In genomic region chr10:35460852-35461460, GRCh38 we compare ENCODE assay signal across 18 cellular contexts.
DNase-seq lines count a peak whose midpoint lies in the region; ATAC-seq and TF ChIP-seq lines count a peak whose summit lies in the region.
"Had no signal": no experiment of that assay in that cellular context is flagged by ENCODE, and none has a peak within 500 bp of the region (broad histone marks: within the 10 kb centered on the region; RNA-seq: fewer than 3 reads in every experiment).

No MANE protein-coding gene starts in this region.

- H2BK120ac ChIP-seq in IMR-90 (ENCODE audit: low read depth, low read length): no peak overlapping the region

- DNase-seq in CD4-positive, alpha-beta T cell: no peak
- DNase-seq in IMR-90 (no peak), myocyte (ENCODE audit: low read depth) (peak; percentile 79), G401 (ENCODE audit: low spot score) (no peak), retina (no peak)
- DNase-seq in activated naive CD8-positive, alpha-beta T cell treated with anti-CD3 and anti-CD28 coated beads, Interleukin-2, amount 50 U/mL, for 24 hours: no peak
- DNase-seq in stimulated activated naive CD4-positive, alpha-beta T cell (lab: John Stamatoyannopoulos, UW): no peak
- DNase-seq: activated B cell treated with CpG ODN at 0.5 μM for 24 hours; activated naive CD4-positive, alpha-beta T cell treated with anti-CD3 and anti-CD28 coated beads for 36 hours; central memory CD4-positive, alpha-beta T cell; DMS153; foreskin fibroblast; left lung; NCI-H1930; NCI-H510A; stimulated activated CD4-positive, alpha-beta T cell treated with anti-CD3 and anti-CD28 coated beads, Interleukin-15, amount 100 ng/mL, for 24 hours; SW 1271 had no signal

- ATAC-seq in CD4-positive, alpha-beta T cell (ENCODE audit: poor library complexity): no peak
- ATAC-seq in IMR-90 (ENCODE audit: low read depth): peak; percentile 8; the same call in 1 of the 2 replicates
- no peak for ATAC-seq in activated naive CD8-positive, alpha-beta T cell treated with anti-CD3 and anti-CD28 coated beads, Interleukin-2, amount 50 U/mL, for 24 hours
- no peak for ATAC-seq in HG03457 (IDR thresholded peaks at IDR 0.05; ENCODE audit: unreplicated experiment)
- ATAC-seq: left lung had no signal

- H2BK20ac ChIP-seq in IMR-90 (ENCODE audit: low read depth, low read length): no peak overlapping the region

- H3K4me3 ChIP-seq in IMR-90 (ENCODE audit: insufficient read depth, low read depth, low read length): no peak overlapping the region
- H3K4me3 ChIP-seq: left lung had no signal

- H3K27me3 ChIP-seq in CD4-positive, alpha-beta T cell (ENCODE audit: control insufficient read depth, insufficient read depth, low read length): no peaks in the 10 kb centered on the region
- H3K27me3 ChIP-seq in IMR-90 (ENCODE audit: control insufficient read depth, insufficient read depth, low read length): no peaks in the 10 kb centered on the region
- H3K27me3 ChIP-seq: left lung had no signal

- no peak overlapping the region for H3K9ac ChIP-seq in IMR-90 (ENCODE audit: low read depth, low read length)

- H3K4ac ChIP-seq in IMR-90 (ENCODE audit: low read depth, low read length): no peak overlapping the region

- no peaks in the 10 kb centered on the region for H3K27me3 Mint-ChIP-seq in CD4-positive, alpha-beta T cell
- H3K27me3 Mint-ChIP-seq in activated naive CD8-positive, alpha-beta T cell treated with anti-CD3 and anti-CD28 coated beads, Interleukin-2, amount 50 U/mL, for 24 hours: no peaks in the 10 kb centered on the region
- H3K27me3 Mint-ChIP-seq: activated B cell treated with CpG ODN at 0.5 μM for 24 hours had no signal

- no peak overlapping the region for H2BK5ac ChIP-seq in IMR-90 (ENCODE audit: low read depth, low read length, poor library complexity, severe bottlenecking)

- H2BK15ac ChIP-seq in IMR-90 (ENCODE audit: low read depth, low read length): no peak overlapping the region

- no peaks in the 10 kb centered on the region for H3K9me3 ChIP-seq in CD4-positive, alpha-beta T cell (ENCODE audit: control insufficient read depth, low read length)
- no peaks in the 10 kb centered on the region for H3K9me3 ChIP-seq in IMR-90 (ENCODE audit: control insufficient read depth, insufficient read depth, low read length)
- H3K9me3 ChIP-seq: left lung had no signal

- peaks cover 47% of the 10 kb centered on the region for H3K9me1 ChIP-seq in IMR-90 (ENCODE audit: insufficient read depth, low read length)

- no peak overlapping the region for H3K14ac ChIP-seq in IMR-90 (replicated peaks; ENCODE audit: low read depth, low read length)

- H3K9me3 Mint-ChIP-seq in CD4-positive, alpha-beta T cell: no peaks in the 10 kb centered on the region
- no peaks in the 10 kb centered on the region for H3K9me3 Mint-ChIP-seq in activated naive CD8-positive, alpha-beta T cell treated with anti-CD3 and anti-CD28 coated beads, Interleukin-2, amount 50 U/mL, for 24 hours
- H3K9me3 Mint-ChIP-seq: activated B cell treated with CpG ODN at 0.5 μM for 24 hours; activated naive CD4-positive, alpha-beta T cell treated with anti-CD3 and anti-CD28 coated beads for 36 hours had no signal

- intact Hi-C loops in CD4-positive, alpha-beta T cell (cut with DNase I, micrococcal nuclease): no loop called here
- intact Hi-C loops in IMR-90 (cut with micrococcal nuclease): loop anchor here (5.0 kb wide), 1 partner anchor 124 kb away; the partner anchor contains the start of gene CCNY

- peak overlapping the region; percentile 22 for H3K4me3 Mint-ChIP-seq in CD4-positive, alpha-beta T cell
- H3K4me3 Mint-ChIP-seq in activated naive CD8-positive, alpha-beta T cell treated with anti-CD3 and anti-CD28 coated beads, Interleukin-2, amount 50 U/mL, for 24 hours: no peak overlapping the region
- H3K4me3 Mint-ChIP-seq: activated B cell treated with CpG ODN at 0.5 μM for 24 hours; activated naive CD4-positive, alpha-beta T cell treated with anti-CD3 and anti-CD28 coated beads for 36 hours had no signal

- H3K4me1 Mint-ChIP-seq in CD4-positive, alpha-beta T cell (ENCODE audit: low read depth): peaks cover 14% of the 10 kb centered on the region
- H3K4me1 Mint-ChIP-seq in activated naive CD8-positive, alpha-beta T cell treated with anti-CD3 and anti-CD28 coated beads, Interleukin-2, amount 50 U/mL, for 24 hours: peaks cover 68% of the 10 kb centered on the region

- POLR2A ChIA-PET in CD4-positive, alpha-beta T cell (lab: Charles Lee): no interaction called here
- POLR2A ChIA-PET in IMR-90 (lab: Charles Lee; ENCODE audit: unreplicated experiment): no interaction called here

- no peak overlapping the region for H4K8ac ChIP-seq in IMR-90 (ENCODE audit: low read depth in 2 of 2, low read length in 2 of 2)

- H3K36me3 Mint-ChIP-seq in CD4-positive, alpha-beta T cell (ENCODE audit: low read depth): peaks cover 2% of the 10 kb centered on the region
- no peaks in the 10 kb centered on the region for H3K36me3 Mint-ChIP-seq in activated naive CD8-positive, alpha-beta T cell treated with anti-CD3 and anti-CD28 coated beads, Interleukin-2, amount 50 U/mL, for 24 hours (ENCODE audit: low read depth)

- peaks cover 87% of the 10 kb centered on the region for H4K20me1 ChIP-seq in IMR-90 (ENCODE audit: insufficient read depth, low read length)

- H3K4me1 ChIP-seq in IMR-90 (ENCODE audit: control insufficient read depth, insufficient read depth, low read length): peaks cover 36% of the 10 kb centered on the region

- dilution Hi-C loops in IMR-90 (cut with HindIII; ENCODE audit: low sequenced_read_pairs, unreplicated experiment): no loop called here

- no peak overlapping the region for H2AK9ac ChIP-seq in IMR-90 (replicated peaks; ENCODE audit: low read depth, low read length, poor library complexity)

- no peaks in the 10 kb centered on the region for H3K36me3 ChIP-seq in IMR-90 (ENCODE audit: control insufficient read depth, insufficient read depth, low read length)
- H3K36me3 ChIP-seq: left lung had no signal

- no peak overlapping the region for H3K23ac ChIP-seq in IMR-90 (ENCODE audit: low read depth, low read length)

- 60% methylated on average over 1 of the region's 2 CpGs; no CpG with 5 or more reads in 1 of the 2 experiments for WGBS in IMR-90 (ENCODE audit: extremely low coverage in 2 of 2, insufficient read length in 1 of 2), 2 experiments

- H2AK5ac ChIP-seq in IMR-90 (ENCODE audit: low read depth, low read length): no peak overlapping the region

- peak overlapping the region; percentile 22 for H3K27ac Mint-ChIP-seq in CD4-positive, alpha-beta T cell
- peak overlapping the region; percentile 11 for H3K27ac Mint-ChIP-seq in activated naive CD8-positive, alpha-beta T cell treated with anti-CD3 and anti-CD28 coated beads, Interleukin-2, amount 50 U/mL, for 24 hours
- H3K27ac Mint-ChIP-seq: activated B cell treated with CpG ODN at 0.5 μM for 24 hours; activated naive CD4-positive, alpha-beta T cell treated with anti-CD3 and anti-CD28 coated beads for 36 hours had no signal

- TF ChIP-seq CTCF in CD4-positive, alpha-beta T cell (IDR thresholded peaks at IDR 0.05): no peak
- TF ChIP-seq CTCF in IMR-90 (conservative IDR thresholded peaks at IDR 0.05; ENCODE audit: low read depth, low read length): no peak

- CTCF ChIA-PET in CD4-positive, alpha-beta T cell (lab: Charles Lee): no interaction called here
- CTCF ChIA-PET in IMR-90 (lab: Yijun Ruan, JAX): no interaction called here

- H3K4me2 ChIP-seq in IMR-90 (ENCODE audit: low read depth, low read length): no peak overlapping the region

- H2AFZ ChIP-seq in IMR-90 (replicated peaks; ENCODE audit: low read length, poor library complexity): no peak overlapping the region

- H3K27ac ChIP-seq in CD4-positive, alpha-beta T cell (ENCODE audit: low read depth, low read length): no peak overlapping the region
- no peak overlapping the region for H3K27ac ChIP-seq in IMR-90 (ENCODE audit: insufficient read depth, low read length)

- no TSS peak for BruUV-seq in IMR-90 (replicated peaks; lab: Mats Ljungman, UMichigan)

- no peak for TF ChIP-seq RAD21 in IMR-90 (IDR thresholded peaks at IDR 0.05; ENCODE audit: low read length)

- H3K18ac ChIP-seq in IMR-90 (ENCODE audit: low read depth, low read length): no peak overlapping the region

- no peak for TF ChIP-seq POLR2A in IMR-90 (IDR thresholded peaks at IDR 0.05; ENCODE audit: low read depth, low read length)

- in situ Hi-C loops in IMR-90 (cut with MboI; ENCODE audit: low sequenced_read_pairs): no loop called here
- in situ Hi-C loops in G401 (cut with HindIII; ENCODE audit: low sequenced_read_pairs): no loop called here

- no peak overlapping the region for H4K5ac ChIP-seq in IMR-90 (ENCODE audit: low read depth, low read length)

- H3K56ac ChIP-seq in IMR-90 (ENCODE audit: extremely low read depth, insufficient read depth, low read length): no peak overlapping the region

- peaks cover 47 to 93% of the 10 kb centered on the region in 2 experiments for H3K79me1 ChIP-seq in IMR-90 (ENCODE audit: low read depth in 1 of 2, low read length in 2 of 2)

- H4K91ac ChIP-seq in IMR-90 (ENCODE audit: insufficient read depth, low read depth, low read length): no peak overlapping the region

TF ChIP-seq in IMR-90, 13 proteins besides CTCF, POLR2A, EP300 and RAD21 (continues in another document):
- no peak for TF ChIP-seq MXI1 (IDR thresholded peaks at IDR 0.05; ENCODE audit: borderline replicate concordance, low read depth, low read length)
- TF ChIP-seq NFE2L2 (IDR thresholded peaks at IDR 0.05; ENCODE audit: low read depth, low read length): no peak
- TF ChIP-seq, protein P1, sequence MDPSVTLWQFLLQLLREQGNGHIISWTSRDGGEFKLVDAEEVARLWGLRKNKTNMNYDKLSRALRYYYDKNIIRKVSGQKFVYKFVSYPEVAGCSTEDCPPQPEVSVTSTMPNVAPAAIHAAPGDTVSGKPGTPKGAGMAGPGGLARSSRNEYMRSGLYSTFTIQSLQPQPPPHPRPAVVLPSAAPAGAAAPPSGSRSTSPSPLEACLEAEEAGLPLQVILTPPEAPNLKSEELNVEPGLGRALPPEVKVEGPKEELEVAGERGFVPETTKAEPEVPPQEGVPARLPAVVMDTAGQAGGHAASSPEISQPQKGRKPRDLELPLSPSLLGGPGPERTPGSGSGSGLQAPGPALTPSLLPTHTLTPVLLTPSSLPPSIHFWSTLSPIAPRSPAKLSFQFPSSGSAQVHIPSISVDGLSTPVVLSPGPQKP (IDR thresholded peaks at IDR 0.05; ENCODE audit: borderline replicate concordance, low read depth, low read length): no peak
- no peak for TF ChIP-seq RFX5 (IDR thresholded peaks at IDR 0.05; ENCODE audit: low read depth, low read length)
- no peak for TF ChIP-seq BHLHE40 (IDR thresholded peaks at IDR 0.05; ENCODE audit: low read depth, low read length)
- TF ChIP-seq, protein P2, sequence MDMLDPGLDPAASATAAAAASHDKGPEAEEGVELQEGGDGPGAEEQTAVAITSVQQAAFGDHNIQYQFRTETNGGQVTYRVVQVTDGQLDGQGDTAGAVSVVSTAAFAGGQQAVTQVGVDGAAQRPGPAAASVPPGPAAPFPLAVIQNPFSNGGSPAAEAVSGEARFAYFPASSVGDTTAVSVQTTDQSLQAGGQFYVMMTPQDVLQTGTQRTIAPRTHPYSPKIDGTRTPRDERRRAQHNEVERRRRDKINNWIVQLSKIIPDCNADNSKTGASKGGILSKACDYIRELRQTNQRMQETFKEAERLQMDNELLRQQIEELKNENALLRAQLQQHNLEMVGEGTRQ (IDR thresholded peaks at IDR 0.05; ENCODE audit: low read depth, low read length): no peak
- no peak for TF ChIP-seq MAFK (IDR thresholded peaks at IDR 0.05; ENCODE audit: low read depth, low read length)
- no peak for TF ChIP-seq FOS (IDR thresholded peaks at IDR 0.05; ENCODE audit: low read depth, low read length)
